In the genomic region with DNA sequence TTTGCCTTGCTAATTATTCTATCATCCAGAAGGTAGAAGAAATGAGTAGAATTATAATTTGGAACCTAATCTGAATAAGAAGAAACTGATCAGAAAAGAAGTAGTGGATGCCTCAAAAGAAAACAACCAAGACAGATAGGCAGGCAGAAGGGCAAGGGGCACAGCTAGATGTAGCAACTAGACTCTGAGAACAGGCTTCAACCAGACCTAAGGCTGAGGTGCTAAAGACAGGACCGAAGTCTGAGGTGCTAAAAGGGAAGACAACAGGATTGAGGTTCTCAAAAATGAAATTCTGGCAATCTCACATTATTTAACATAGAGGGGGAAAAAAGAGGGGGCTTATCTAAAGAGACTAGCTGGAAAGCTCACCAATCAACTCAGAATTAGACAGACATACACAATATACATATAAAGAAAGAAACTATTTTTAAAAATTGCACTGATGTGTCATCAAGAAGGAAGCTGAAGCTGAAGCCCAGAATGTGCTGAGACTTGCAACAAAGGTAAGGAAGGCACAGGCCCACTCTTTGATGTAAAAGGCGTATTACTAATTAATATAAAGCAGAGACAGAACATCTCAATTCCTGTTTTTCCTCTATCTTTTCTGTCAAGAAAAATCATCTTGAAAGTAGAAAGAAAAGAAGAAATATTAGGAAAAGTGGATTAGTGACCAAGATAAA, we compare ENCODE assay signal across 16 cellular contexts. TPM values are rescaled to one million over a fixed set of nuclear protein-coding genes. Genes with fewer than 3 reads are reported as not detected.
A peak's percentile ranks its signal among the peaks of the same experiment; 100 is the strongest.
DNase-seq lines count a peak whose midpoint lies in the region; ATAC-seq and TF ChIP-seq lines count a peak whose summit lies in the region.
"Had no signal": no experiment of that assay in that cellular context is flagged by ENCODE, and none has a peak within 500 bp of the region (broad histone marks: within the 10 kb centered on the region; RNA-seq: fewer than 3 reads in every experiment).

No MANE protein-coding gene starts in this region.

- ATAC-seq in T-helper 17 cell, result no peak
- ATAC-seq: activated T-cell treated with anti-CD3 and anti-CD28 coated beads, Interleukin-2, amount 50 U/mL, for 4 hours; right cardiac atrium had no signal

- H3K4me3 ChIP-seq in esophagus squamous epithelium (no peak overlapping the region), osteoblast (ENCODE audit: insufficient read depth, low read length) (no peak overlapping the region)
- H3K4me3 ChIP-seq: adrenal gland, coronary artery, SJSA1 had no signal

- H4K20me1 ChIP-seq in osteoblast (ENCODE audit: insufficient read depth, low read length), result no peaks in the 10 kb centered on the region

- TF ChIP-seq POLR2A in esophagus squamous epithelium (IDR thresholded peaks at IDR 0.05), result no peak

- H3K4me1 Mint-ChIP-seq in T-helper 17 cell, result peaks cover 6% of the 10 kb centered on the region
- H3K4me1 Mint-ChIP-seq: activated CD4-positive, alpha-beta T cell treated with anti-CD3 and anti-CD28 coated beads, Interleukin-2, amount 10 ng/mL, durations not matched to agents 7 days and 5 days; B cell had no signal

- no peaks in the 10 kb centered on the region for H3K27me3 Mint-ChIP-seq in T-helper 17 cell
- H3K27me3 Mint-ChIP-seq: activated CD4-positive, alpha-beta T cell treated with anti-CD3 and anti-CD28 coated beads, Interleukin-2, amount 10 ng/mL, durations not matched to agents 7 days and 5 days; B cell had no signal

- H3K27ac ChIP-seq in esophagus squamous epithelium (peak overlapping the region in 3 of 4 donors; percentile 12 to 75 (median 71)), osteoblast (ENCODE audit: low read depth, low read length) (peak overlapping the region; percentile 31)
- H3K27ac ChIP-seq: adrenal gland, coronary artery, SJSA1 had no signal

- H3K9me3 ChIP-seq in T-helper 17 cell (ENCODE audit: control insufficient read depth, low read length, poor library complexity, severe bottlenecking) (no peaks in the 10 kb centered on the region), esophagus squamous epithelium (no peaks in the 10 kb centered on the region), osteoblast (ENCODE audit: low read depth, low read length) (no peaks in the 10 kb centered on the region)
- H3K9me3 ChIP-seq: adrenal gland, SJSA1 had no signal

- peak overlapping the region; percentile 63 for H3K27ac Mint-ChIP-seq in T-helper 17 cell
- H3K27ac Mint-ChIP-seq: activated CD4-positive, alpha-beta T cell treated with anti-CD3 and anti-CD28 coated beads, Interleukin-2, amount 10 ng/mL, durations not matched to agents 7 days and 5 days; B cell had no signal

- POLR2A ChIA-PET in HEK293T (lab: Yijun Ruan, JAX), result no interaction called here

- H3K4me2 ChIP-seq in osteoblast (ENCODE audit: insufficient read depth, low read length), result peak overlapping the region; percentile 41

- no peak overlapping the region for H2AFZ ChIP-seq in osteoblast (ENCODE audit: low read length)

- H3K79me2 ChIP-seq in osteoblast (ENCODE audit: insufficient read depth, low read length), result peaks cover 8% of the 10 kb centered on the region

- TF ChIP-seq CTCF in esophagus squamous epithelium (IDR thresholded peaks at IDR 0.05) (no peak), osteoblast (IDR thresholded peaks at IDR 0.05; ENCODE audit: extremely low read depth, low read depth, low read length) (no peak)

- CTCF ChIA-PET in HEK293T (lab: Yijun Ruan, JAX), result no interaction called here

- H3K4me1 ChIP-seq in esophagus squamous epithelium (peaks cover 0 to 17% (median 6%) of the 10 kb centered on the region in 3 donors), osteoblast (ENCODE audit: insufficient read depth, low read length) (peaks cover 18% of the 10 kb centered on the region)
- H3K4me1 ChIP-seq: adrenal gland, SJSA1 had no signal

- WGBS in esophagus squamous epithelium, 2 donors, result 40 to 47% methylated on average over 2 of the region's 2 CpGs

- intact Hi-C loops in esophagus squamous epithelium (cut with DNase I), result no loop called here

- H3K4me3 Mint-ChIP-seq in T-helper 17 cell, result no peak overlapping the region
- H3K4me3 Mint-ChIP-seq: activated CD4-positive, alpha-beta T cell treated with anti-CD3 and anti-CD28 coated beads, Interleukin-2, amount 10 ng/mL, durations not matched to agents 7 days and 5 days; activated T-cell treated with anti-CD3 and anti-CD28 coated beads, Interleukin-2, amount 50 U/mL, for 4 hours; B cell had no signal

- DNase-seq in GM03348 (ENCODE audit: low spot score), result peak; percentile 18
- no peak for DNase-seq in T-helper 17 cell
- no peak for DNase-seq in esophagus squamous epithelium (lab: John Stamatoyannopoulos, UW)
- no peak for DNase-seq in osteoblast (ENCODE audit: insufficient read length, low spot score, missing footprints)
- no peak for DNase-seq in HEK293T (ENCODE audit: extremely low spot score)
- DNase-seq in NCI-H2107 (lab: John Stamatoyannopoulos, UW), result no peak
- DNase-seq in NCI-H2171 (lab: John Stamatoyannopoulos, UW), result no peak
- DNase-seq: activated CD4-positive, alpha-beta T cell treated with anti-CD3 and anti-CD28 coated beads, Interleukin-2, amount 10 ng/mL, durations not matched to agents 7 days and 5 days; activated T-cell treated with anti-CD3 and anti-CD28 coated beads, Interleukin-2, amount 50 U/mL, for 4 hours; adrenal gland; NCI-H1930; NCI-H69; right cardiac atrium had no signal

- no peaks in the 10 kb centered on the region for H3K36me3 Mint-ChIP-seq in T-helper 17 cell (ENCODE audit: low read depth)

- H3K27me3 ChIP-seq in esophagus squamous epithelium (no peaks in the 10 kb centered on the region), osteoblast (ENCODE audit: insufficient read depth, low read length) (no peaks in the 10 kb centered on the region)
- H3K27me3 ChIP-seq: adrenal gland, SJSA1 had no signal

- H3K36me3 ChIP-seq in esophagus squamous epithelium (peaks cover 0 to 29% (median 0%) of the 10 kb centered on the region in 3 donors), osteoblast (ENCODE audit: insufficient read depth, low read length) (peaks cover 7% of the 10 kb centered on the region)

TF ChIP-seq in HEK293T, 16 proteins besides CTCF, POLR2A, EP300 and RAD21:
- TF ChIP-seq FOXM1 (IDR thresholded peaks at IDR 0.05; ENCODE audit: borderline replicate concordance) (no peak), NFRKB (IDR thresholded peaks at IDR 0.05) (no peak), FOXK2 (IDR thresholded peaks at IDR 0.05) (no peak), TARDBP (IDR thresholded peaks at IDR 0.05) (no peak)

RNA-seq across cellular contexts. Expression of gene CSRNP2, which starts 43.8 kb away (rescaled TPM):
- total RNA-seq in T-helper 17 cell, result 10 to 100 TPM; 19.2 to 19.9 TPM
- 10 to 100 TPM in 2 of 4 donors, 1 to 10 TPM in 2; 7.4 to 14.7 (median 10.4) TPM for total RNA-seq in esophagus squamous epithelium
- 27.4 and 30.0 TPM in 2 replicates for total RNA-seq in osteoblast

RNA-seq across cellular contexts. Expression of gene TFCP2, which starts 45.7 kb away (rescaled TPM):
- total RNA-seq in T-helper 17 cell, result 10 to 100 TPM; 15.7 to 20.5 TPM
- total RNA-seq in esophagus squamous epithelium, result 10 to 100 TPM; 10.8 to 12.0 (median 11.7) TPM
- 7.6 and 8.3 TPM in 2 replicates for total RNA-seq in osteoblast
